8 cellular contexts compared by ENCODE assay signal in the genomic region with DNA sequence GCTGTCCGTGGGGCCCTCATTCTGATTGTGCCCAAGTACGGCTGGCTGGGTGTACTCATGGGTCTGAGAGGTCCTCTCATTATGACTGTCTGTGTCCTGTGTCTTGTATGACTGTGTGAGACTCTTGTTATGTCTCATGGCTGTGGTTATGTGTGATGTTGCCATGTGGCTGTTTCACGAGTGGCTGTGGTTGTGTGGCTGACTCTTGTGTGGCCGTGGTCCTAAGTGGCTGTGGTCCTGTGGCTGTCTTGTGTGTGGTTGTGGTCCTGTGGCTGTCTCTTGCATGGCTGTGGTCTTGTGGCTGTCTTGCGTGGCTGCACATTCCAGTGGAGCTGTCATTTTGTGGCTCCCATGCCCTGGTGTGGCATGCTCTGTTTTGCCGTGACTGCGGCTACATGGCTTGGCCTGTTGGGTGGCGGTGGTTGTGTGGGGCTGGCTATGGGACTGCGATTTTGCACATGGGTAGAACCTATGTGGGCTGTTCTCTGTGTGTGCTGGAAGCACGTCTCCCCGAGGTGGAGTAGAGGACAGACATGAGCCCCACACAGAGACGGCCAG. TPM values are rescaled to one million over a fixed set of nuclear protein-coding genes. Genes with fewer than 3 reads are reported as not detected.
DNase-seq lines count a peak whose midpoint lies in the region; ATAC-seq and TF ChIP-seq lines count a peak whose summit lies in the region.

No MANE protein-coding gene starts in this region.

- H3K9me3 ChIP-seq in duodenal mucosa (ENCODE audit: control insufficient read depth in 1 of 2, low read length in 2 of 2) = no peaks in the 10 kb centered on the region

- peak overlapping the region in 1 of 2 donors; percentile 41 for H3K9ac ChIP-seq in duodenal mucosa (ENCODE audit: low read depth in 1 of 2, low read length in 2 of 2)

- 65 to 74% methylated on average over 12 of the region's 12 CpGs for WGBS in lower leg skin, 2 donors

- intact Hi-C loops in lower leg skin (cut with DNase I; ENCODE audit: low total_unique reads) = no loop called here

- ATAC-seq in GM21381 (IDR thresholded peaks at IDR 0.05; ENCODE audit: unreplicated experiment) (peak; percentile 29), GM21528 (IDR thresholded peaks at IDR 0.05; ENCODE audit: low FRiP score, unreplicated experiment) (no peak), GM19452 (IDR thresholded peaks at IDR 0.05; ENCODE audit: unreplicated experiment) (no peak), HG03442 (IDR thresholded peaks at IDR 0.05; ENCODE audit: unreplicated experiment) (no peak)

- no peak for TF ChIP-seq POLR2A in lower leg skin (IDR thresholded peaks at IDR 0.05)

- H3K36me3 ChIP-seq in duodenal mucosa (ENCODE audit: control insufficient read depth in 1 of 2, insufficient read depth in 2 of 2, low read length in 2 of 2) = no peaks in the 10 kb centered on the region

- peak overlapping the region; percentile 74 for H3K27ac ChIP-seq in duodenal mucosa (ENCODE audit: low read depth, low read length)

- peak; percentile 43 for DNase-seq in activated CD4-positive, CD25-positive, alpha-beta regulatory T cell treated with anti-CD3 and anti-CD28 coated beads, Interleukin-2, amount 50 U/mL, for 16 hours (ENCODE audit: low read depth, low spot score)
- DNase-seq in stimulated activated CD4-positive, alpha-beta T cell treated with anti-CD3 and anti-CD28 coated beads, Interleukin-2, amount 100 ng/mL, for 24 hours = peak; percentile 72 to 73
- DNase-seq in lower leg skin (ENCODE audit: low spot score in 2 of 2) = no peak

- no peaks in the 10 kb centered on the region for H3K27me3 ChIP-seq in duodenal mucosa (ENCODE audit: control insufficient read depth in 1 of 2, insufficient read depth in 2 of 2, low read length in 2 of 2)

- peaks cover 20 to 41% of the 10 kb centered on the region in 2 donors for H3K4me1 ChIP-seq in duodenal mucosa (ENCODE audit: control insufficient read depth in 1 of 2, insufficient read depth in 2 of 2, low read length in 2 of 2)

- no peak for TF ChIP-seq CTCF in lower leg skin (IDR thresholded peaks at IDR 0.05)

- H3K4me3 ChIP-seq in duodenal mucosa (ENCODE audit: low read depth in 1 of 2, low read length in 2 of 2) = peak overlapping the region; percentile 50 to 59
- H3K4me3 ChIP-seq in lower leg skin (ENCODE audit: low read depth, poor library complexity, severe bottlenecking) = no peak overlapping the region

RNA-seq across cellular contexts. Expression of gene LYL1, which starts 2.5 kb away (rescaled TPM):
- total RNA-seq in lower leg skin = 1 to 10 TPM; 4.9 to 8.3 (median 7.0) TPM

RNA-seq across cellular contexts. Expression of gene TRMT1, which starts 16.4 kb away (rescaled TPM):
- 10 to 100 TPM; 17.7 to 60.4 (median 32.7) TPM for total RNA-seq in lower leg skin

RNA-seq across cellular contexts. Expression of gene NACC1, which starts 18.0 kb away (rescaled TPM):
- total RNA-seq in lower leg skin = 10 to 100 TPM; 21.4 to 46.1 (median 39.8) TPM

RNA-seq across cellular contexts. Expression of gene STX10, which starts 50.1 kb away (rescaled TPM):
- total RNA-seq in lower leg skin = 100 to 1,000 TPM in 1 of 4 donors, 10 to 100 TPM in 3; 67.8 to 110 (median 78.0) TPM

RNA-seq across cellular contexts. Expression of gene IER2, which starts 50.1 kb away (rescaled TPM):
- total RNA-seq in lower leg skin = 100 to 1,000 TPM; 118 to 146 (median 130) TPM

Comparison
In these comparisons a context has a peak if more than half of its experiments do, and no peak if none do; other contexts are left out.
1. DNase-seq: peak in activated CD4-positive, CD25-positive, alpha-beta regulatory T cell treated with anti-CD3 and anti-CD28 coated beads, Interleukin-2, amount 50 U/mL, for 16 hours (single experiment) and stimulated activated CD4-positive, alpha-beta T cell treated with anti-CD3 and anti-CD28 coated beads, Interleukin-2, amount 100 ng/mL, for 24 hours (2 of 2); none in lower leg skin (0 of 2).